8 cellular contexts compared by ENCODE assay signal in genomic region chr5:176573564-176574296, GRCh38. TPM values are rescaled to one million over a fixed set of nuclear protein-coding genes. Genes with fewer than 3 reads are reported as not detected.
DNase-seq lines count a peak whose midpoint lies in the region; ATAC-seq and TF ChIP-seq lines count a peak whose summit lies in the region.

No MANE protein-coding gene starts in this region.

- intact Hi-C loops in tibial artery (cut with DNase I; ENCODE audit: low total_unique reads) = loop anchor here (10.0 kb wide), 1 partner anchor 311 kb away; no protein-coding TSS in a partner anchor

- H3K4me1 Mint-ChIP-seq in HFFc6 (ENCODE audit: low read depth) = no peaks in the 10 kb centered on the region
- no peaks in the 10 kb centered on the region for H3K4me1 Mint-ChIP-seq in activated T-helper 17 cell treated with anti-CD3 and anti-CD28 coated beads, Interleukin-2, amount 50 U/mL, for 72 hours
- H3K4me1 Mint-ChIP-seq in osteocyte (ENCODE audit: unreplicated experiment) = no peaks in the 10 kb centered on the region

- TF ChIP-seq CTCF in HFFc6 (IDR thresholded peaks at IDR 0.05) (peak; percentile 95), foreskin keratinocyte (conservative IDR thresholded peaks at IDR 0.05) (peak; percentile 84), osteocyte (IDR thresholded peaks at IDR 0.05) (peak; percentile 82), tibial artery (IDR thresholded peaks at IDR 0.05) (peak; percentile 63)

- H3K27ac Mint-ChIP-seq in HFFc6 (no peak overlapping the region), osteocyte (ENCODE audit: unreplicated experiment) (no peak overlapping the region)
- no peak overlapping the region for H3K27ac Mint-ChIP-seq in activated T-helper 17 cell treated with anti-CD3 and anti-CD28 coated beads, Interleukin-2, amount 50 U/mL, for 72 hours

- H3K36me3 ChIP-seq in tibial artery = no peaks in the 10 kb centered on the region

- no peaks in the 10 kb centered on the region for H3K9me3 Mint-ChIP-seq in HFFc6
- H3K9me3 Mint-ChIP-seq in activated T-helper 17 cell treated with anti-CD3 and anti-CD28 coated beads, Interleukin-2, amount 50 U/mL, for 72 hours = no peaks in the 10 kb centered on the region
- H3K9me3 Mint-ChIP-seq in osteocyte (ENCODE audit: unreplicated experiment) = no peaks in the 10 kb centered on the region

- H3K36me3 Mint-ChIP-seq in HFFc6 (ENCODE audit: low read depth) = no peaks in the 10 kb centered on the region
- H3K36me3 Mint-ChIP-seq in activated T-helper 17 cell treated with anti-CD3 and anti-CD28 coated beads, Interleukin-2, amount 50 U/mL, for 72 hours (ENCODE audit: low read depth) = no peaks in the 10 kb centered on the region
- no peaks in the 10 kb centered on the region for H3K36me3 Mint-ChIP-seq in osteocyte (ENCODE audit: unreplicated experiment)

- H3K27ac ChIP-seq in foreskin keratinocyte (no peak overlapping the region), tibial artery (no peak overlapping the region)

- H3K9me3 ChIP-seq in tibial artery = no peaks in the 10 kb centered on the region

- no peak overlapping the region for H3K4me3 ChIP-seq in tibial artery

- H3K4me1 ChIP-seq in foreskin keratinocyte = no peaks in the 10 kb centered on the region
- H3K4me1 ChIP-seq in tibial artery = no peaks in the 10 kb centered on the region

- H3K27me3 ChIP-seq in foreskin keratinocyte (no peaks in the 10 kb centered on the region), tibial artery (peaks cover 0 to 61% of the 10 kb centered on the region in 2 donors)

- H3K27me3 Mint-ChIP-seq in HFFc6 (ENCODE audit: insufficient read depth) (peaks cover 21% of the 10 kb centered on the region), osteocyte (ENCODE audit: unreplicated experiment) (peaks cover 8% of the 10 kb centered on the region)
- peaks cover 3% of the 10 kb centered on the region for H3K27me3 Mint-ChIP-seq in activated T-helper 17 cell treated with anti-CD3 and anti-CD28 coated beads, Interleukin-2, amount 50 U/mL, for 72 hours

- peak; percentile 96 for ATAC-seq in activated T-helper 17 cell treated with anti-CD3 and anti-CD28 coated beads, Interleukin-2, amount 50 U/mL, for 72 hours (replicated peaks)
- peak; percentile 64 for ATAC-seq in foreskin keratinocyte
- no peak for ATAC-seq in GM19324 (IDR thresholded peaks at IDR 0.05; ENCODE audit: low FRiP score, unreplicated experiment)

- DNase-seq in ELF-1 (ENCODE audit: low read depth, low spot score) (peak; percentile 77), HFFc6 (peak; percentile 5), OCI-M1 (lab: John Stamatoyannopoulos, UW) (peak; percentile 73), foreskin keratinocyte (no peak), osteocyte (ENCODE audit: extremely low spot score, unreplicated experiment) (no peak), tibial artery (peak in 1 of 2 donors; percentile 43)

- H3K4me3 Mint-ChIP-seq in HFFc6 (no peak overlapping the region), osteocyte (ENCODE audit: unreplicated experiment) (no peak overlapping the region)
- H3K4me3 Mint-ChIP-seq in activated T-helper 17 cell treated with anti-CD3 and anti-CD28 coated beads, Interleukin-2, amount 50 U/mL, for 72 hours = no peak overlapping the region

RNA-seq across cellular contexts. Expression of gene CDHR2, which starts 24.6 kb away (rescaled TPM):
- total RNA-seq in HFFc6 (2021; fragmentation: NEBNext Ultra II Directional; extraction: Animal tissue kit (Norgen Biotek cat#: 25700)) = not detected
- under 1 TPM; 0.50 to 0.69 TPM for total RNA-seq in activated T-helper 17 cell treated with anti-CD3 and anti-CD28 coated beads, Interleukin-2, amount 50 U/mL, for 72 hours
- total RNA-seq in foreskin keratinocyte (0.04 and 0.27 TPM in 2 replicates), osteocyte (0.34 and 0.43 TPM in 2 replicates)
- polyA plus RNA-seq in foreskin keratinocyte = 0.03 TPM in 1 of 2 replicates, not detected in the other

RNA-seq across cellular contexts. Expression of gene GPRIN1, which starts 36.2 kb away (rescaled TPM):
- 1 to 10 TPM; 2.3 to 5.4 (median 2.6) TPM for total RNA-seq in HFFc6 (2021; fragmentation: NEBNext Ultra II Directional; extraction: Animal tissue kit (Norgen Biotek cat#: 25700))
- total RNA-seq in activated T-helper 17 cell treated with anti-CD3 and anti-CD28 coated beads, Interleukin-2, amount 50 U/mL, for 72 hours = 1 to 10 TPM; 4.8 to 8.9 TPM
- total RNA-seq in foreskin keratinocyte (16.9 and 18.3 TPM in 2 replicates), osteocyte (1.6 TPM in 2 replicates)
- 11.1 and 11.4 TPM in 2 replicates for polyA plus RNA-seq in foreskin keratinocyte

RNA-seq across cellular contexts. Expression of gene RNF44, which starts 36.5 kb away (rescaled TPM):
- 10 to 100 TPM; 10.6 to 13.4 (median 11.3) TPM for total RNA-seq in HFFc6 (2021; fragmentation: NEBNext Ultra II Directional; extraction: Animal tissue kit (Norgen Biotek cat#: 25700))
- 10 to 100 TPM; 85.3 to 88.1 TPM for total RNA-seq in activated T-helper 17 cell treated with anti-CD3 and anti-CD28 coated beads, Interleukin-2, amount 50 U/mL, for 72 hours
- total RNA-seq in foreskin keratinocyte (12.5 and 15.3 TPM in 2 replicates), osteocyte (47.3 and 53.0 TPM in 2 replicates)
- 12.1 and 12.7 TPM in 2 replicates for polyA plus RNA-seq in foreskin keratinocyte

RNA-seq across cellular contexts. Expression of gene SNCB, which starts 56.6 kb away (rescaled TPM):
- not detected for total RNA-seq in HFFc6 (2021; fragmentation: NEBNext Ultra II Directional; extraction: Animal tissue kit (Norgen Biotek cat#: 25700))
- total RNA-seq in activated T-helper 17 cell treated with anti-CD3 and anti-CD28 coated beads, Interleukin-2, amount 50 U/mL, for 72 hours = not detected
- total RNA-seq in foreskin keratinocyte (0.78 and 1.3 TPM in 2 replicates), osteocyte (not detected in 2 replicates)
- polyA plus RNA-seq in foreskin keratinocyte = 1.8 and 3.1 TPM in 2 replicates

RNA-seq across cellular contexts. Expression of gene EIF4E1B, which starts 56.7 kb away (rescaled TPM):
- not detected for total RNA-seq in HFFc6 (2021; fragmentation: NEBNext Ultra II Directional; extraction: Animal tissue kit (Norgen Biotek cat#: 25700))
- not detected for total RNA-seq in activated T-helper 17 cell treated with anti-CD3 and anti-CD28 coated beads, Interleukin-2, amount 50 U/mL, for 72 hours
- total RNA-seq in foreskin keratinocyte (not detected in 2 replicates), osteocyte (not detected in 2 replicates)
- not detected in 2 replicates for polyA plus RNA-seq in foreskin keratinocyte

Comparison
In these comparisons a context has a peak if more than half of its experiments do, and no peak if none do; other contexts are left out.
1. DNase-seq: peak in ELF-1 (single experiment), HFFc6 (single experiment) and OCI-M1 (single experiment); none in foreskin keratinocyte (0 of 2) and osteocyte (single experiment).
2. Peak in every context shown above with its lines, with median percentiles within 50 percentile points of each other: CTCF ChIP-seq.